Comparison of ENCODE assay signal across 11 cellular contexts in genomic region chr7:46145412-46145811, GRCh38.
A peak's percentile ranks its signal among the peaks of the same experiment; 100 is the strongest.
DNase-seq lines count a peak whose midpoint lies in the region; ATAC-seq and TF ChIP-seq lines count a peak whose summit lies in the region.
"Had no signal": no experiment of that assay in that cellular context is flagged by ENCODE, and none has a peak within 500 bp of the region (broad histone marks: within the 10 kb centered on the region; RNA-seq: fewer than 3 reads in every experiment).

No MANE protein-coding gene starts in this region.

- H3K9ac ChIP-seq in OCI-LY3 (ENCODE audit: low read length): no peak overlapping the region

- TF ChIP-seq CTCF in Caco-2 (IDR thresholded peaks at IDR 0.05; ENCODE audit: insufficient read depth in 1 of 2, low read depth in 1 of 2, low read length in 1 of 2, severe bottlenecking in 1 of 2, unreplicated experiment in 1 of 2): no peak
- no peak for TF ChIP-seq CTCF in OCI-LY3 (IDR thresholded peaks at IDR 0.05; ENCODE audit: low read depth, low read length)
- TF ChIP-seq CTCF in nephron (IDR thresholded peaks at IDR 0.05; ENCODE audit: unreplicated experiment in 3 of 3): no peak
- TF ChIP-seq CTCF in GM10248 (IDR thresholded peaks at IDR 0.05; ENCODE audit: control extremely low read depth, extremely low read depth, low read depth, missing control alignments): no peak

- peak overlapping the region; percentile 34 for H3K27ac Mint-ChIP-seq in Caco-2 (ENCODE audit: unreplicated experiment)
- peak overlapping the region; percentile 9 to 52 (median 41) for H3K27ac Mint-ChIP-seq in nephron
- H3K27ac Mint-ChIP-seq: activated naive CD8-positive, alpha-beta T cell; T-helper 1 cell treated with Interleukin-12 subunit alpha and Interleukin-12 subunit beta and Interleukin-4 antibody, amounts not matched to agents 30 μg/mL and 1 μg/mL, for 36 hours had no signal

- H3K4me1 ChIP-seq in Caco-2 (peaks cover 30% of the 10 kb centered on the region), OCI-LY3 (ENCODE audit: low read length) (peaks cover 27% of the 10 kb centered on the region)

- no peaks in the 10 kb centered on the region for H4K20me1 ChIP-seq in OCI-LY3 (ENCODE audit: insufficient read depth, low read length)

- DNase-seq in Caco-2 (peak; percentile 68 to 79), fibroblast of gingiva (ENCODE audit: low read depth) (peak; percentile 97), GM10248 (ENCODE audit: extremely low spot score) (no peak), NCI-H526 (lab: John Stamatoyannopoulos, UW) (no peak), NCI-H187 treated with DMSO at 0.1 percent for 48 hours (lab: John Stamatoyannopoulos, UW) (no peak)
- DNase-seq: Karpas-422 had no signal

- H3K36me3 Mint-ChIP-seq in Caco-2 (ENCODE audit: insufficient read depth, unreplicated experiment) (no peaks in the 10 kb centered on the region), nephron (ENCODE audit: low read depth) (no peaks in the 10 kb centered on the region)
- H3K36me3 Mint-ChIP-seq: activated naive CD8-positive, alpha-beta T cell had no signal

- H3K4me3 Mint-ChIP-seq in Caco-2 (ENCODE audit: unreplicated experiment) (no peak overlapping the region), nephron (no peak overlapping the region)
- H3K4me3 Mint-ChIP-seq: activated naive CD8-positive, alpha-beta T cell; T-helper 1 cell treated with Interleukin-12 subunit alpha and Interleukin-12 subunit beta and Interleukin-4 antibody, amounts not matched to agents 30 μg/mL and 1 μg/mL, for 36 hours had no signal

- 0 out of 2 replicates have a peak overlapping the region, but pooled peaks have one; percentile 1 for H3K27ac ChIP-seq in OCI-LY3 (ENCODE audit: low read length)

- no peaks in the 10 kb centered on the region for H3K9me3 Mint-ChIP-seq in Caco-2 (ENCODE audit: unreplicated experiment)
- H3K9me3 Mint-ChIP-seq in nephron: peaks cover 12% of the 10 kb centered on the region
- H3K9me3 Mint-ChIP-seq: T-helper 1 cell treated with Interleukin-12 subunit alpha and Interleukin-12 subunit beta and Interleukin-4 antibody, amounts not matched to agents 30 μg/mL and 1 μg/mL, for 36 hours had no signal

- H3K4me3 ChIP-seq in Caco-2 (ENCODE audit: low read depth, low read length) (no peak overlapping the region), OCI-LY3 (ENCODE audit: low read length) (no peak overlapping the region)

- POLR2A ChIA-PET in Caco-2 (lab: Charles Lee) (no interaction called here), GM10248 (lab: Yijun Ruan, JAX) (no interaction called here)

- H3K9me3 ChIP-seq in Caco-2: no peaks in the 10 kb centered on the region
- H3K9me3 ChIP-seq in OCI-LY3 (ENCODE audit: insufficient read depth, low read length): 0 out of 2 replicates have a peak, but pooled peaks cover 3% of the 10 kb centered on the region

- CTCF ChIA-PET in Caco-2 (lab: Charles Lee) (no interaction called here), GM10248 (lab: Yijun Ruan, JAX) (no interaction called here)

- ATAC-seq in GM21526 (IDR thresholded peaks at IDR 0.05; ENCODE audit: low FRiP score, unreplicated experiment): no peak

- H3K36me3 ChIP-seq in Caco-2 (ENCODE audit: control insufficient read depth, insufficient read depth, low read length) (no peaks in the 10 kb centered on the region), OCI-LY3 (replicated peaks; ENCODE audit: low read depth, low read length) (peaks cover 6% of the 10 kb centered on the region)

- no peak overlapping the region for H2AFZ ChIP-seq in OCI-LY3 (ENCODE audit: low read depth, low read length)

- BruUV-seq in Caco-2 (replicated peaks; lab: Mats Ljungman, UMichigan): no TSS peak

- peaks cover 33% of the 10 kb centered on the region for H3K4me1 Mint-ChIP-seq in Caco-2 (ENCODE audit: low read depth, unreplicated experiment)
- peaks cover 19% of the 10 kb centered on the region for H3K4me1 Mint-ChIP-seq in nephron

- H3K4me2 ChIP-seq in OCI-LY3 (ENCODE audit: low read length): no peak overlapping the region

- H3K27me3 Mint-ChIP-seq in Caco-2 (ENCODE audit: insufficient read depth, unreplicated experiment) (no peaks in the 10 kb centered on the region), nephron (ENCODE audit: low read depth) (no peaks in the 10 kb centered on the region)
- H3K27me3 Mint-ChIP-seq: activated naive CD8-positive, alpha-beta T cell had no signal

- intact Hi-C loops in Caco-2 (cut with micrococcal nuclease; ENCODE audit: unreplicated experiment): loop anchor here (1.0 to 10.0 kb wide), 2 partner anchors 9 to 121 kb away; no protein-coding TSS in a partner anchor

- H3K79me2 ChIP-seq in OCI-LY3 (ENCODE audit: low read length): no peaks in the 10 kb centered on the region

- H3K27me3 ChIP-seq in Caco-2 (replicated peaks; ENCODE audit: control insufficient read depth, insufficient read depth, low read length): no peaks in the 10 kb centered on the region
- H3K27me3 ChIP-seq in OCI-LY3 (ENCODE audit: low read depth, low read length): no peaks in the 10 kb centered on the region

Comparison
In these comparisons a context has a peak if more than half of its experiments do, and no peak if none do; other contexts are left out.
1. DNase-seq: peak in Caco-2 (2 of 2) and fibroblast of gingiva (single experiment); none in GM10248 (single experiment), NCI-H526 (0 of 2) and NCI-H187 treated with DMSO at 0.1 percent for 48 hours (single experiment).